In the genomic region with DNA sequence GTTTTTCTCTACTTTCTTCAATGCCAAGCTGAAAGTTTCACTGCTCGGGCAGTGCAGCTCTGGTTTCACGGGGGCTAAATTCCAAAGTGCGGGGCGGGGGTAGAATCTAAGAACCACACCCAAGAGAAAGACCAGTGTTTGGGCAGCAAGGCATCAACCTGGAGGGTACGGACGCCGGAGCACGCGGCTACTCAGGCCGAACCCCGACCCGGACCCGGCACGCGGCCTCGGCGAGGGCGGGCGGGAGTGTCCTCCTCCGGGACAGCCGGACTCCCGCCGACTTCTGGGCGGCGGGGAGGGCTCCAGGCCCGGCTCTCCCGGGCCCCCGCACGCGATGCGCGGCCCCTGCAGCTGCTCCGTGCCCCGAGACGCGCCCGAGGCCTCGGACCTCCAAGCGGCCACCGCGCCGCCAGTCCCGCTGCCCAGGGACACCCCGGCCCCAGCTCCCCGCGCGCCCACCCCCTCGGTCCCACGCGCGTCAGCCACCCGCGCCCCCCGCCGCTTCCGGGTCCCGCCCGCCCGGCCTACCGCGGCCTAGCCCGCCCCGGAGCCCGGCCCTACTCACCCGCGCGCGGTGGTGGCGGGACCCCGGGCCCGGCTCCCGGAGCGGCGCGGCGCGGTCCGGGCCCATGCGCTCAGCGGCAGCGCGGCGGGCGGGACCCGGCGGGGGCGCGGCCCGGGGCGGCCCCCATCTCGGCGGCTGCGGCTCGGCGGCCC, we compare ENCODE assay signal across 8 cellular contexts. TPM values are rescaled to one million over a fixed set of nuclear protein-coding genes. Genes with fewer than 3 reads are reported as not detected.
DNase-seq lines count a peak whose midpoint lies in the region; ATAC-seq and TF ChIP-seq lines count a peak whose summit lies in the region.

No MANE protein-coding gene starts in this region.

- no peak overlapping the region for H3K27ac Mint-ChIP-seq in Caco-2 (ENCODE audit: unreplicated experiment)
- H3K27ac Mint-ChIP-seq in activated naive CD8-positive, alpha-beta T cell treated with anti-CD3 and anti-CD28 coated beads, Interleukin-2, amount 50 U/mL, for 24 hours, result peak overlapping the region; percentile 74
- peak overlapping the region; percentile 44 for H3K27ac Mint-ChIP-seq in stimulated activated memory B cell treated with anti-CD40 and anti-IgM and Interleukin-4, amounts not matched to agents 10 μg/mL and 1 μg/mL and 100 μg/mL, for 72 hours

- peaks cover 1% of the 10 kb centered on the region; the same call in 1 of the 2 replicates for H3K36me3 ChIP-seq in Caco-2 (ENCODE audit: control insufficient read depth, insufficient read depth, low read length)
- H3K36me3 ChIP-seq in iPS-20b (ENCODE audit: insufficient read depth, low read depth, low read length), result peaks cover 16% of the 10 kb centered on the region

- no peaks in the 10 kb centered on the region for H3K4me1 Mint-ChIP-seq in Caco-2 (ENCODE audit: low read depth, unreplicated experiment)
- peaks cover 59% of the 10 kb centered on the region for H3K4me1 Mint-ChIP-seq in activated naive CD8-positive, alpha-beta T cell treated with anti-CD3 and anti-CD28 coated beads, Interleukin-2, amount 50 U/mL, for 24 hours
- H3K4me1 Mint-ChIP-seq in stimulated activated memory B cell treated with anti-CD40 and anti-IgM and Interleukin-4, amounts not matched to agents 10 μg/mL and 1 μg/mL and 100 μg/mL, for 72 hours, result peaks cover 34% of the 10 kb centered on the region

- peak in 1 of 2 experiments; percentile 34 for DNase-seq in Caco-2
- DNase-seq in HuH-7.5 (ENCODE audit: low spot score), result peak; percentile 56
- DNase-seq in activated naive CD8-positive, alpha-beta T cell treated with anti-CD3 and anti-CD28 coated beads, Interleukin-2, amount 50 U/mL, for 24 hours, result no peak
- no peak for DNase-seq in NCI-H510A treated with DMSO at 0.1 percent for 48 hours (lab: John Stamatoyannopoulos, UW)
- no peak for DNase-seq in T1000 (lab: John Stamatoyannopoulos, UW)

- H3K4me3 Mint-ChIP-seq in Caco-2 (ENCODE audit: unreplicated experiment), result peak overlapping the region; percentile 74
- peak overlapping the region; percentile 81 for H3K4me3 Mint-ChIP-seq in activated naive CD8-positive, alpha-beta T cell treated with anti-CD3 and anti-CD28 coated beads, Interleukin-2, amount 50 U/mL, for 24 hours
- peak overlapping the region; percentile 79 for H3K4me3 Mint-ChIP-seq in stimulated activated memory B cell treated with anti-CD40 and anti-IgM and Interleukin-4, amounts not matched to agents 10 μg/mL and 1 μg/mL and 100 μg/mL, for 72 hours

- TF ChIP-seq CTCF in Caco-2 (IDR thresholded peaks at IDR 0.05; ENCODE audit: insufficient read depth in 1 of 2, low read depth in 1 of 2, low read length in 1 of 2, severe bottlenecking in 1 of 2, unreplicated experiment in 1 of 2), result no peak

- H3K4me3 ChIP-seq in Caco-2 (ENCODE audit: low read depth, low read length) (peak overlapping the region; percentile 66), iPS-20b (ENCODE audit: low read length) (peak overlapping the region; percentile 77)

- H3K27ac ChIP-seq in iPS-20b (ENCODE audit: low read length), result no peak overlapping the region

- H3K36me3 Mint-ChIP-seq in Caco-2 (ENCODE audit: insufficient read depth, unreplicated experiment), result no peaks in the 10 kb centered on the region
- H3K36me3 Mint-ChIP-seq in activated naive CD8-positive, alpha-beta T cell treated with anti-CD3 and anti-CD28 coated beads, Interleukin-2, amount 50 U/mL, for 24 hours (ENCODE audit: low read depth), result peaks cover 6% of the 10 kb centered on the region
- H3K36me3 Mint-ChIP-seq in stimulated activated memory B cell treated with anti-CD40 and anti-IgM and Interleukin-4, amounts not matched to agents 10 μg/mL and 1 μg/mL and 100 μg/mL, for 72 hours, result peaks cover 8% of the 10 kb centered on the region

- POLR2A ChIA-PET in Caco-2 (lab: Charles Lee), result interaction anchor here (0.6 to 2.1 kb wide), 8 partner anchors 10 to 1740 kb away, joined by 3 to 19 read pairs (median 4); a partner anchor contains a TSS

- no peaks in the 10 kb centered on the region for H3K9me3 Mint-ChIP-seq in Caco-2 (ENCODE audit: unreplicated experiment)
- H3K9me3 Mint-ChIP-seq in activated naive CD8-positive, alpha-beta T cell treated with anti-CD3 and anti-CD28 coated beads, Interleukin-2, amount 50 U/mL, for 24 hours, result no peaks in the 10 kb centered on the region
- H3K9me3 Mint-ChIP-seq in stimulated activated memory B cell treated with anti-CD40 and anti-IgM and Interleukin-4, amounts not matched to agents 10 μg/mL and 1 μg/mL and 100 μg/mL, for 72 hours, result no peaks in the 10 kb centered on the region

- peak; percentile 4 for ATAC-seq in GM21367 (IDR thresholded peaks at IDR 0.05; ENCODE audit: unreplicated experiment)
- ATAC-seq in activated naive CD8-positive, alpha-beta T cell treated with anti-CD3 and anti-CD28 coated beads, Interleukin-2, amount 50 U/mL, for 24 hours, result peak; percentile 15
- ATAC-seq in stimulated activated memory B cell treated with anti-CD40 and anti-IgM and Interleukin-4, amounts not matched to agents 10 μg/mL and 1 μg/mL and 100 μg/mL, for 72 hours, result peak; percentile 48

- CTCF ChIA-PET in Caco-2 (lab: Charles Lee), result interaction anchor here (0.5 to 1.4 kb wide), 16 partner anchors 10 to 360 kb away, joined by 3 to 19 read pairs (median 5); a partner anchor contains a TSS

- no peaks in the 10 kb centered on the region for H3K27me3 ChIP-seq in Caco-2 (replicated peaks; ENCODE audit: control insufficient read depth, insufficient read depth, low read length)
- no peaks in the 10 kb centered on the region for H3K27me3 ChIP-seq in iPS-20b (ENCODE audit: insufficient read depth, low read length)

- H3K9me3 ChIP-seq in Caco-2, result no peaks in the 10 kb centered on the region
- no peaks in the 10 kb centered on the region for H3K9me3 ChIP-seq in iPS-20b (ENCODE audit: insufficient read depth, low read depth, low read length)

- peak overlapping the region; percentile 77; the same call in 1 of the 2 replicates for H3K9ac ChIP-seq in iPS-20b (ENCODE audit: low read depth, low read length)

- H3K4me1 ChIP-seq in Caco-2, result peaks cover 9% of the 10 kb centered on the region; the same call in 1 of the 2 replicates
- no peaks in the 10 kb centered on the region for H3K4me1 ChIP-seq in iPS-20b (ENCODE audit: insufficient read depth, low read length)

- no TSS peak for BruUV-seq in Caco-2 (replicated peaks; lab: Mats Ljungman, UMichigan)

- no peaks in the 10 kb centered on the region for H3K27me3 Mint-ChIP-seq in Caco-2 (ENCODE audit: insufficient read depth, unreplicated experiment)
- no peaks in the 10 kb centered on the region for H3K27me3 Mint-ChIP-seq in activated naive CD8-positive, alpha-beta T cell treated with anti-CD3 and anti-CD28 coated beads, Interleukin-2, amount 50 U/mL, for 24 hours
- no peaks in the 10 kb centered on the region for H3K27me3 Mint-ChIP-seq in stimulated activated memory B cell treated with anti-CD40 and anti-IgM and Interleukin-4, amounts not matched to agents 10 μg/mL and 1 μg/mL and 100 μg/mL, for 72 hours

- intact Hi-C loops in Caco-2 (cut with micrococcal nuclease; ENCODE audit: unreplicated experiment), result loop anchor here (5.0 kb wide), 1 partner anchor 125 kb away; a partner anchor contains a TSS

RNA-seq across cellular contexts. Expression of a gene that starts 0.6 kb away (rescaled TPM):
- total RNA-seq in Caco-2 (2022), result 29.7 and 34.5 TPM in 2 replicates

RNA-seq across cellular contexts. Expression of a gene that starts 18.4 kb away (rescaled TPM):
- total RNA-seq in Caco-2 (2022), result 82.4 and 91.2 TPM in 2 replicates

RNA-seq across cellular contexts. Expression of a gene that starts 29.8 kb away (rescaled TPM):
- total RNA-seq in Caco-2 (2022), result 85.5 and 87.1 TPM in 2 replicates

RNA-seq across cellular contexts. Expression of a gene that starts 45.0 kb away (rescaled TPM):
- total RNA-seq in Caco-2 (2022), result 140 and 150 TPM in 2 replicates

RNA-seq across cellular contexts. Expression of a gene that starts 49.7 kb away (rescaled TPM):
- 50.2 and 52.6 TPM in 2 replicates for total RNA-seq in Caco-2 (2022)
